ENCODE assay signal across 14 cellular contexts in the genomic region with DNA sequence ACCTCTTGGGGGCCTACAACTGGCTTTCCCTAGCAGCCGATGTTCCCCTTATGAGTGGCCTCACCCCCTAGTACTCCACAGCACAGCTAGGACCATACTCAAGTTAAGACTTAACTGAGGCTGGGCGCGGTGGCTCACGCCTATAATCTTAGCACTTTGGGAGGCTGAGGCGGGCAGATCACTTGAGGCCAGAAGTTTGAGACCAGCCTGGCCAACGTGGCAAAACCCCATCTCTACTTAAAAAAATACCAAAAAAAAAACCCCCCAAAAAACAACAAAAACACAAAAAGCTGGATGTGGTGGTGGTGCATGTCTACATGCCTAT. TPM values are rescaled to one million over a fixed set of nuclear protein-coding genes. Genes with fewer than 3 reads are reported as not detected.
DNase-seq lines count a peak whose midpoint lies in the region; TF ChIP-seq lines count a peak whose summit lies in the region.
"Not testable (repeated sequence)": the region's sequence is repeated elsewhere in the genome, so short reads cannot be mapped to it uniquely, and the experiment has no call there.
"Had no signal": no experiment of that assay in that cellular context is flagged by ENCODE, and none has a peak within 500 bp of the region (broad histone marks: within the 10 kb centered on the region; RNA-seq: fewer than 3 reads in every experiment).

No MANE protein-coding gene starts in this region.

- not testable (repeated sequence) for H4K12ac ChIP-seq in trophoblast cell (ENCODE audit: low read depth, low read length)

- not testable (repeated sequence) for H3K23ac ChIP-seq in trophoblast cell (ENCODE audit: low read length)

- not testable (repeated sequence) for H3K27ac ChIP-seq in CD4-positive, alpha-beta memory T cell (ENCODE audit: low read depth, low read length)
- H3K27ac ChIP-seq in WERI-Rb-1 (peak overlapping the region; percentile 20; the same call in 1 of the 2 replicates), caudate nucleus (ENCODE audit: low read depth, low read length) (peak overlapping the region; percentile 89), cardiac muscle cell (peak overlapping the region; percentile 14), trophoblast cell (ENCODE audit: low read depth, low read length) (peak overlapping the region; percentile 78), tibial artery (peak overlapping the region; percentile 54 to 67)

- CTCF ChIA-PET in CD4-positive, alpha-beta memory T cell (lab: Charles Lee; ENCODE audit: partially characterized antibody) = interaction anchor here (1.1 to 14.0 kb wide), 4 partner anchors 6 to 115 kb away, joined by 4 to 208 read pairs (median 4); no protein-coding TSS in a partner anchor

- peaks cover 18 to 39% of the 10 kb centered on the region in 2 donors for H3K36me3 Mint-ChIP-seq in CD4-positive, alpha-beta memory T cell

- H3K79me1 ChIP-seq in trophoblast cell (ENCODE audit: low read length) = peaks cover 11% of the 10 kb centered on the region

- peaks cover 0 to 11% (median 5%) of the 10 kb centered on the region in 4 donors for H3K4me1 Mint-ChIP-seq in CD4-positive, alpha-beta memory T cell

- not testable (repeated sequence) for H2AFZ ChIP-seq in trophoblast cell (ENCODE audit: insufficient read depth, low read length, poor library complexity)

- H3K79me2 ChIP-seq in trophoblast cell (ENCODE audit: control insufficient read depth, insufficient read depth, low read length, poor library complexity) = not testable (repeated sequence)

- not testable (repeated sequence) for H3K18ac ChIP-seq in trophoblast cell (ENCODE audit: low read length)

- H4K91ac ChIP-seq in trophoblast cell (ENCODE audit: low read depth, low read length) = peak overlapping the region; percentile 66

- not testable (repeated sequence) for H3K9me3 ChIP-seq in CD4-positive, alpha-beta memory T cell (ENCODE audit: control insufficient read depth in 1 of 2, low read length in 2 of 2); WERI-Rb-1 (ENCODE audit: severe bottlenecking); cardiac muscle cell (ENCODE audit: low read depth); trophoblast cell (ENCODE audit: insufficient read depth, low read depth, low read length); tibial artery

- not testable (repeated sequence) for DNase-seq in CD4-positive, alpha-beta memory T cell; WERI-Rb-1; caudate nucleus (lab: John Stamatoyannopoulos, UW); cardiac muscle cell (ENCODE audit: low read depth in 1 of 2, low spot score in 1 of 2); trophoblast cell
- DNase-seq in tibial artery = peak in 1 of 2 donors; percentile 7

- H2AK5ac ChIP-seq in trophoblast cell (ENCODE audit: low read length) = not testable (repeated sequence)

- H2BK120ac ChIP-seq in trophoblast cell (ENCODE audit: insufficient read depth, low read length, poor library complexity) = peak overlapping the region; percentile 13

- not testable (repeated sequence) for H3K4ac ChIP-seq in trophoblast cell (ENCODE audit: low read depth, low read length)

- WGBS in trophoblast cell (ENCODE audit: extremely low coverage, insufficient coverage, insufficient read length) = no CpG with 5 or more reads among the region's 6 CpGs

- TF ChIP-seq CTCF in WERI-Rb-1 (IDR thresholded peaks at IDR 0.05; ENCODE audit: low read depth, low read length); cardiac muscle cell (IDR thresholded peaks at IDR 0.05; ENCODE audit: low read depth, low read length); tibial artery (IDR thresholded peaks at IDR 0.05): not testable (repeated sequence)

- H3K4me2 ChIP-seq in trophoblast cell (ENCODE audit: low read length) = not testable (repeated sequence)

- H3K9me3 Mint-ChIP-seq in CD4-positive, alpha-beta memory T cell = not testable (repeated sequence)

- POLR2A ChIA-PET in CD4-positive, alpha-beta memory T cell (lab: Charles Lee; ENCODE audit: partially characterized antibody) = interaction anchor here (1.0 to 1.3 kb wide), 4 partner anchors 8 to 110 kb away, joined by 3 to 4 read pairs (median 4); a partner anchor contains a TSS

- intact Hi-C loops in CD4-positive, alpha-beta memory T cell (cut with micrococcal nuclease); tibial artery (cut with DNase I; ENCODE audit: low total_unique reads): not testable (repeated sequence)

- peak overlapping the region; percentile 6 for H3K14ac ChIP-seq in trophoblast cell (ENCODE audit: low read length)

- not testable (repeated sequence) for H2BK5ac ChIP-seq in trophoblast cell (ENCODE audit: low read depth, low read length, poor library complexity)

- H3K27me3 ChIP-seq in CD4-positive, alpha-beta memory T cell (ENCODE audit: insufficient read depth, low read length); WERI-Rb-1 (ENCODE audit: insufficient read depth, low read depth, severe bottlenecking); cardiac muscle cell; trophoblast cell (ENCODE audit: insufficient read depth, low read length); tibial artery: not testable (repeated sequence)

- not testable (repeated sequence) for H3K27me3 Mint-ChIP-seq in CD4-positive, alpha-beta memory T cell

- H3K4me1 ChIP-seq in CD4-positive, alpha-beta memory T cell (ENCODE audit: insufficient read depth, low read length); cardiac muscle cell (ENCODE audit: low read depth): not testable (repeated sequence)
- H3K4me1 ChIP-seq in trophoblast cell (ENCODE audit: control insufficient read depth in 1 of 2, insufficient read depth in 2 of 2, low read length in 2 of 2) (peaks cover 14 to 20% of the 10 kb centered on the region in 2 experiments), tibial artery (peaks cover 0 to 49% (median 27%) of the 10 kb centered on the region in 4 donors)

- H3K27ac Mint-ChIP-seq in CD4-positive, alpha-beta memory T cell = peak overlapping the region in 4 of 7 donors; percentile 42 to 75 (median 48)

- peak overlapping the region; percentile 37 for H2BK12ac ChIP-seq in trophoblast cell (ENCODE audit: low read length)

- H3K4me3 Mint-ChIP-seq in CD4-positive, alpha-beta memory T cell = not testable (repeated sequence)

- not testable (repeated sequence) for H3K4me3 ChIP-seq in CD4-positive, alpha-beta memory T cell (ENCODE audit: low read length in 2 of 2); WERI-Rb-1 (ENCODE audit: low read depth, low read length); cardiac muscle cell; trophoblast cell (ENCODE audit: low read depth, low read length); tibial artery

- H3K36me3 ChIP-seq in CD4-positive, alpha-beta memory T cell (ENCODE audit: insufficient read depth, low read length) = peaks cover 39% of the 10 kb centered on the region
- H3K36me3 ChIP-seq in WERI-Rb-1 = peaks cover 50% of the 10 kb centered on the region
- H3K36me3 ChIP-seq in cardiac muscle cell = peaks cover 11% of the 10 kb centered on the region
- H3K36me3 ChIP-seq in trophoblast cell (ENCODE audit: control insufficient read depth in 1 of 2, insufficient read depth in 2 of 2, low read length in 2 of 2) = peaks cover 24 to 36% of the 10 kb centered on the region in 2 experiments
- H3K36me3 ChIP-seq in tibial artery = peaks cover 28 to 48% (median 42%) of the 10 kb centered on the region in 3 donors

- not testable (repeated sequence) for H4K8ac ChIP-seq in trophoblast cell (ENCODE audit: low read depth, low read length)

- H3K9ac ChIP-seq in trophoblast cell (ENCODE audit: low read length) = not testable (repeated sequence)

RNA-seq across cellular contexts. Expression of a gene that starts 7.9 kb away (rescaled TPM):
- 100 to 1,000 TPM; 110 to 117 TPM for total RNA-seq in CD4-positive, alpha-beta memory T cell
- polyA plus RNA-seq in CD4-positive, alpha-beta memory T cell = 1 to 10 TPM; 4.1 to 6.8 TPM
- total RNA-seq in cardiac muscle cell = 182 and 223 TPM in 2 replicates
- 60.6 and 61.0 TPM in 2 replicates for polyA plus RNA-seq in cardiac muscle cell
- 55.4 and 57.3 TPM in 2 replicates for polyA plus RNA-seq in trophoblast cell (2013)

RNA-seq across cellular contexts. Expression of a gene that starts 22.1 kb away (rescaled TPM):
- total RNA-seq in CD4-positive, alpha-beta memory T cell = not detected
- under 1 TPM in 1 of 2 donors, not detected in 1; 0.31 TPM for polyA plus RNA-seq in CD4-positive, alpha-beta memory T cell
- total RNA-seq in cardiac muscle cell = 0.36 and 1.2 TPM in 2 replicates
- 0.22 and 1.4 TPM in 2 replicates for polyA plus RNA-seq in cardiac muscle cell
- 2.3 and 3.4 TPM in 2 replicates for polyA plus RNA-seq in trophoblast cell (2013)
- total RNA-seq: CD4-positive, CD25-positive, alpha-beta regulatory T cell; left lobe of liver; mesenteric fat pad had no signal
- polyA plus RNA-seq: IgD-negative memory B cell had no signal

RNA-seq across cellular contexts. Expression of a gene that starts 33.4 kb away (rescaled TPM):
- total RNA-seq in CD4-positive, alpha-beta memory T cell = 100 to 1,000 TPM; 242 to 259 TPM
- 100 to 1,000 TPM; 157 to 268 TPM for polyA plus RNA-seq in CD4-positive, alpha-beta memory T cell
- 1.6 and 2.6 TPM in 2 replicates for total RNA-seq in cardiac muscle cell
- polyA plus RNA-seq in cardiac muscle cell = 2.3 and 6.5 TPM in 2 replicates
- polyA plus RNA-seq in trophoblast cell (2013) = 6.6 and 6.9 TPM in 2 replicates

RNA-seq across cellular contexts. Expression of a gene that starts 34.0 kb away (rescaled TPM):
- total RNA-seq in CD4-positive, alpha-beta memory T cell = not detected
- polyA plus RNA-seq in CD4-positive, alpha-beta memory T cell = not detected
- total RNA-seq in cardiac muscle cell = not detected in 2 replicates
- polyA plus RNA-seq in cardiac muscle cell = not detected in 2 replicates
- polyA plus RNA-seq in trophoblast cell (2013) = not detected in 2 replicates
- total RNA-seq: A172; activated T-helper 17 cell treated with anti-CD3 and anti-CD28 coated beads, Interleukin-2, amount 50 U/mL, for 72 hours; CD4-positive, CD25-positive, alpha-beta regulatory T cell; left lobe of liver; mesenteric fat pad; occipital lobe; stomach had no signal
- polyA plus RNA-seq: CD4-positive, CD25-positive, alpha-beta regulatory T cell; IgD-negative memory B cell; stomach had no signal

RNA-seq across cellular contexts. Expression of a gene that starts 41.8 kb away (rescaled TPM):
- total RNA-seq in CD4-positive, alpha-beta memory T cell = 10 to 100 TPM; 19.3 to 21.1 TPM
- 10 to 100 TPM; 15.3 to 15.4 TPM for polyA plus RNA-seq in CD4-positive, alpha-beta memory T cell
- 28.5 and 31.6 TPM in 2 replicates for total RNA-seq in cardiac muscle cell
- polyA plus RNA-seq in cardiac muscle cell = 12.1 and 15.8 TPM in 2 replicates
- polyA plus RNA-seq in trophoblast cell (2013) = 11.7 and 13.6 TPM in 2 replicates

Comparison
In these comparisons a context has a peak if more than half of its experiments do, and no peak if none do; other contexts are left out.
1. RNA of a gene that starts 33.4 kb away (total RNA-seq): 242 to 259 TPM in CD4-positive, alpha-beta memory T cell; 1.6 to 2.6 TPM in cardiac muscle cell; every median in the first group is over 10 times any median in the second.